Comparison of ENCODE assay signal across 18 cellular contexts in genomic region chr1:236800002-236800620, GRCh38. TPM values are rescaled to one million over a fixed set of nuclear protein-coding genes. Genes with fewer than 3 reads are reported as not detected.
DNase-seq lines count a peak whose midpoint lies in the region; ATAC-seq and TF ChIP-seq lines count a peak whose summit lies in the region.
"Had no signal": no experiment of that assay in that cellular context is flagged by ENCODE, and none has a peak within 500 bp of the region (broad histone marks: within the 10 kb centered on the region; RNA-seq: fewer than 3 reads in every experiment).

No MANE protein-coding gene starts in this region.

- H3K36me3 ChIP-seq in aorta (ENCODE audit: control insufficient read depth in 1 of 2, insufficient read depth in 2 of 2, low read length in 1 of 2): no peaks in the 10 kb centered on the region
- H3K36me3 ChIP-seq: vagina had no signal

- peak; percentile 48 to 54 for ATAC-seq in natural killer cell treated with Interleukin-12 subunit alpha and Interleukin-12 subunit beta and Interleukin-15 and Interleukin-18, amount 100 ng/mL, for 72 hours
- ATAC-seq in natural killer cell: no peak
- peak; percentile 59 for ATAC-seq in foreskin keratinocyte
- ATAC-seq in aorta (ENCODE audit: low FRiP score): no peak
- ATAC-seq in HG03025 (IDR thresholded peaks at IDR 0.05; ENCODE audit: low FRiP score, unreplicated experiment): no peak
- ATAC-seq: esophagus mucosa, Panc1 had no signal

- intact Hi-C loops in natural killer cell (cut with micrococcal nuclease) (no loop called here), aorta (cut with DNase I) (no loop called here)
- intact Hi-C loops in activated T-helper 2 cell treated with anti-CD3 and anti-CD28 coated beads, Interferon-gamma antibody, Interleukin-2, Interleukin-4, amounts not matched to agents 10 μg/mL and 5 μg/mL and 100 μg/mL, durations not matched to agents 14 hours and 24 hours and 36 hours (cut with micrococcal nuclease): no loop called here

- H3K27me3 ChIP-seq in foreskin keratinocyte: no peaks in the 10 kb centered on the region
- no peaks in the 10 kb centered on the region for H3K27me3 ChIP-seq in aorta (ENCODE audit: control insufficient read depth in 1 of 2, insufficient read depth in 2 of 2, low read length in 1 of 2)
- H3K27me3 ChIP-seq: vagina had no signal

- peak overlapping the region; percentile 78 to 84 for H3K27ac Mint-ChIP-seq in natural killer cell treated with Interleukin-12 subunit alpha and Interleukin-12 subunit beta and Interleukin-15 and Interleukin-18, amount 100 ng/mL, for 72 hours
- no peak overlapping the region for H3K27ac Mint-ChIP-seq in natural killer cell
- peak overlapping the region; percentile 56 for H3K27ac Mint-ChIP-seq in activated T-helper 2 cell treated with anti-CD3 and anti-CD28 coated beads, Interferon-gamma antibody, Interleukin-2, Interleukin-4, amounts not matched to agents 10 μg/mL and 5 μg/mL and 100 μg/mL, durations not matched to agents 14 hours and 24 hours and 36 hours
- H3K27ac Mint-ChIP-seq: B cell, HFFc6 had no signal

- peaks cover 41 to 46% of the 10 kb centered on the region in 2 donors for H3K4me1 Mint-ChIP-seq in natural killer cell treated with Interleukin-12 subunit alpha and Interleukin-12 subunit beta and Interleukin-15 and Interleukin-18, amount 100 ng/mL, for 72 hours (ENCODE audit: low read depth in 2 of 2)
- H3K4me1 Mint-ChIP-seq in natural killer cell: peaks cover 41 to 54% of the 10 kb centered on the region in 2 donors
- peaks cover 48% of the 10 kb centered on the region for H3K4me1 Mint-ChIP-seq in activated T-helper 2 cell treated with anti-CD3 and anti-CD28 coated beads, Interferon-gamma antibody, Interleukin-2, Interleukin-4, amounts not matched to agents 10 μg/mL and 5 μg/mL and 100 μg/mL, durations not matched to agents 14 hours and 24 hours and 36 hours (ENCODE audit: low read depth)

- H3K36me3 Mint-ChIP-seq in natural killer cell treated with Interleukin-12 subunit alpha and Interleukin-12 subunit beta and Interleukin-15 and Interleukin-18, amount 100 ng/mL, for 72 hours: peaks cover 12% of the 10 kb centered on the region
- no peaks in the 10 kb centered on the region for H3K36me3 Mint-ChIP-seq in natural killer cell
- peaks cover 42% of the 10 kb centered on the region for H3K36me3 Mint-ChIP-seq in activated T-helper 2 cell treated with anti-CD3 and anti-CD28 coated beads, Interferon-gamma antibody, Interleukin-2, Interleukin-4, amounts not matched to agents 10 μg/mL and 5 μg/mL and 100 μg/mL, durations not matched to agents 14 hours and 24 hours and 36 hours (ENCODE audit: low read depth)

- no peak for DNase-seq in natural killer cell treated with Interleukin-12 subunit alpha and Interleukin-12 subunit beta and Interleukin-15 and Interleukin-18, amount 100 ng/mL, for 72 hours (ENCODE audit: low spot score)
- DNase-seq in natural killer cell (no peak), foreskin keratinocyte (peak; percentile 49 to 77), aorta (no peak), A172 (ENCODE audit: low spot score) (no peak)
- DNase-seq in activated T-helper 2 cell treated with anti-CD3 and anti-CD28 coated beads, Interferon-gamma antibody, Interleukin-2, Interleukin-4, amounts not matched to agents 10 μg/mL and 5 μg/mL and 100 μg/mL, durations not matched to agents 14 hours and 24 hours and 36 hours (ENCODE audit: low spot score): no peak
- DNase-seq: activated CD8-positive, alpha-beta memory T cell treated with anti-CD3 and anti-CD28 coated beads, Interleukin-2, amount 50 U/mL, for 4 hours; Calu3; central memory CD4-positive, alpha-beta T cell; HFFc6; NCI-H146; NCI-H2171 treated with DMSO at 0.1 percent for 48 hours; T-helper 9 cell had no signal

- no peak overlapping the region for H3K4me3 ChIP-seq in aorta (ENCODE audit: low read length in 2 of 2)
- H3K4me3 ChIP-seq: vagina had no signal

- 76 to 90% methylated on average over 5 of the region's 5 CpGs for WGBS in aorta, 2 donors

- TF ChIP-seq CTCF in natural killer cell (IDR thresholded peaks at IDR 0.05) (no peak), foreskin keratinocyte (conservative IDR thresholded peaks at IDR 0.05) (no peak)

- peak overlapping the region; percentile 52 for H3K4me3 Mint-ChIP-seq in natural killer cell treated with Interleukin-12 subunit alpha and Interleukin-12 subunit beta and Interleukin-15 and Interleukin-18, amount 100 ng/mL, for 72 hours
- H3K4me3 Mint-ChIP-seq in natural killer cell: no peak overlapping the region
- H3K4me3 Mint-ChIP-seq in activated T-helper 2 cell treated with anti-CD3 and anti-CD28 coated beads, Interferon-gamma antibody, Interleukin-2, Interleukin-4, amounts not matched to agents 10 μg/mL and 5 μg/mL and 100 μg/mL, durations not matched to agents 14 hours and 24 hours and 36 hours (ENCODE audit: low read depth): no peak overlapping the region
- H3K4me3 Mint-ChIP-seq: B cell, HFFc6 had no signal

- H3K4me1 ChIP-seq in foreskin keratinocyte (peaks cover 8% of the 10 kb centered on the region), aorta (ENCODE audit: control insufficient read depth in 1 of 2, insufficient read depth in 2 of 2, low read length in 2 of 2) (no peaks in the 10 kb centered on the region)

- no peaks in the 10 kb centered on the region for H3K27me3 Mint-ChIP-seq in natural killer cell treated with Interleukin-12 subunit alpha and Interleukin-12 subunit beta and Interleukin-15 and Interleukin-18, amount 100 ng/mL, for 72 hours
- no peaks in the 10 kb centered on the region for H3K27me3 Mint-ChIP-seq in natural killer cell (ENCODE audit: low read depth in 2 of 2)
- no peaks in the 10 kb centered on the region for H3K27me3 Mint-ChIP-seq in activated T-helper 2 cell treated with anti-CD3 and anti-CD28 coated beads, Interferon-gamma antibody, Interleukin-2, Interleukin-4, amounts not matched to agents 10 μg/mL and 5 μg/mL and 100 μg/mL, durations not matched to agents 14 hours and 24 hours and 36 hours (ENCODE audit: low read depth)
- H3K27me3 Mint-ChIP-seq: B cell had no signal

- H3K27ac ChIP-seq in foreskin keratinocyte (peak overlapping the region; percentile 3), aorta (ENCODE audit: low read depth in 1 of 2, low read length in 2 of 2) (no peak overlapping the region)
- H3K27ac ChIP-seq: vagina had no signal

- no peaks in the 10 kb centered on the region for H3K9me3 ChIP-seq in aorta (ENCODE audit: control insufficient read depth, low read length)
- H3K9me3 ChIP-seq: vagina had no signal

- no peaks in the 10 kb centered on the region for H3K9me3 Mint-ChIP-seq in natural killer cell treated with Interleukin-12 subunit alpha and Interleukin-12 subunit beta and Interleukin-15 and Interleukin-18, amount 100 ng/mL, for 72 hours
- no peaks in the 10 kb centered on the region for H3K9me3 Mint-ChIP-seq in natural killer cell
- H3K9me3 Mint-ChIP-seq in activated T-helper 2 cell treated with anti-CD3 and anti-CD28 coated beads, Interferon-gamma antibody, Interleukin-2, Interleukin-4, amounts not matched to agents 10 μg/mL and 5 μg/mL and 100 μg/mL, durations not matched to agents 14 hours and 24 hours and 36 hours: no peaks in the 10 kb centered on the region
- H3K9me3 Mint-ChIP-seq: HFFc6 had no signal

RNA-seq across cellular contexts. Expression of gene MTR, which starts 5.0 kb away (rescaled TPM):
- 10 to 100 TPM; 36.3 to 47.1 TPM for total RNA-seq in natural killer cell treated with Interleukin-12 subunit alpha and Interleukin-12 subunit beta and Interleukin-15 and Interleukin-18, amount 100 ng/mL, for 72 hours
- total RNA-seq in natural killer cell: 10 to 100 TPM; 28.4 to 41.1 (median 38.4) TPM
- total RNA-seq in activated T-helper 2 cell treated with anti-CD3 and anti-CD28 coated beads, Interferon-gamma antibody, Interleukin-2, Interleukin-4, amounts not matched to agents 10 μg/mL and 5 μg/mL and 100 μg/mL, durations not matched to agents 14 hours and 24 hours and 36 hours: 59.2 and 62.2 TPM in 2 replicates
- 18.6 and 22.8 TPM in 2 replicates for total RNA-seq in foreskin keratinocyte
- polyA plus RNA-seq in foreskin keratinocyte: 2.6 and 2.8 TPM in 2 replicates
- 10 to 100 TPM; 54.3 to 59.5 TPM for total RNA-seq in aorta
- polyA plus RNA-seq in aorta: 1 to 10 TPM; 4.6 to 10.0 TPM
- total RNA-seq in A172 (2014; rRNA removed; shearing (Covaris generic)): 27.4 and 34.4 TPM in 2 replicates

Comparison
In these comparisons a context has a peak if more than half of its experiments do, and no peak if none do; other contexts are left out.
1. ATAC-seq: peak in natural killer cell treated with Interleukin-12 subunit alpha and Interleukin-12 subunit beta and Interleukin-15 and Interleukin-18, amount 100 ng/mL, for 72 hours (2 of 2) and foreskin keratinocyte (single experiment); none in natural killer cell (0 of 3), aorta (single experiment) and HG03025 (single experiment).
2. H3K27ac Mint-ChIP-seq: peak in natural killer cell treated with Interleukin-12 subunit alpha and Interleukin-12 subunit beta and Interleukin-15 and Interleukin-18, amount 100 ng/mL, for 72 hours (2 of 2) and activated T-helper 2 cell treated with anti-CD3 and anti-CD28 coated beads, Interferon-gamma antibody, Interleukin-2, Interleukin-4, amounts not matched to agents 10 μg/mL and 5 μg/mL and 100 μg/mL, durations not matched to agents 14 hours and 24 hours and 36 hours (single experiment); none in natural killer cell (0 of 2).
3. DNase-seq: peak in foreskin keratinocyte (2 of 2); none in natural killer cell treated with Interleukin-12 subunit alpha and Interleukin-12 subunit beta and Interleukin-15 and Interleukin-18, amount 100 ng/mL, for 72 hours (single experiment), natural killer cell (single experiment), activated T-helper 2 cell treated with anti-CD3 and anti-CD28 coated beads, Interferon-gamma antibody, Interleukin-2, Interleukin-4, amounts not matched to agents 10 μg/mL and 5 μg/mL and 100 μg/mL, durations not matched to agents 14 hours and 24 hours and 36 hours (single experiment), aorta (0 of 2) and A172 (single experiment).